10 cellular contexts compared by ENCODE assay signal in genomic region chr7:27147211-27148030, GRCh38. TPM values are rescaled to one million over a fixed set of nuclear protein-coding genes. Genes with fewer than 3 reads are reported as not detected.
DNase-seq lines count a peak whose midpoint lies in the region; ATAC-seq, FAIRE-seq and TF ChIP-seq lines count a peak whose summit lies in the region.
"Had no signal": no experiment of that assay in that cellular context is flagged by ENCODE, and none has a peak within 500 bp of the region (broad histone marks: within the 10 kb centered on the region; RNA-seq: fewer than 3 reads in every experiment).

HOXA6 (minus strand) TSS chr7:27147774; CDS start chr7:27147749, 25 bp downstream.

- TF ChIP-seq POLR2A in H54 (IDR thresholded peaks at IDR 0.05; ENCODE audit: low read depth, low read length) = no peak

- no peaks in the 10 kb centered on the region for H3K9me3 ChIP-seq in left ventricle myocardium inferior (replicated peaks)
- no peaks in the 10 kb centered on the region for H3K9me3 ChIP-seq in ascending aorta
- no peaks in the 10 kb centered on the region for H3K9me3 ChIP-seq in aorta (ENCODE audit: control insufficient read depth, low read length)

- WGBS in aorta, 2 donors = 22 to 30% methylated on average over 63 of the region's 63 CpGs

- H3K27me3 ChIP-seq in left ventricle myocardium inferior (ENCODE audit: low read depth) (peaks cover 100% of the 10 kb centered on the region), ascending aorta (no peaks in the 10 kb centered on the region), aorta (ENCODE audit: control insufficient read depth in 1 of 2, insufficient read depth in 2 of 2, low read length in 1 of 2) (no peaks in the 10 kb centered on the region)

- TF ChIP-seq CTCF in left ventricle myocardium inferior (IDR thresholded peaks at IDR 0.05; ENCODE audit: borderline replicate concordance) (no peak), ascending aorta (IDR thresholded peaks at IDR 0.05) (no peak)

- H3K4me1 ChIP-seq in left ventricle myocardium inferior = peaks cover 63% of the 10 kb centered on the region
- H3K4me1 ChIP-seq in ascending aorta = peaks cover 0 to 28% of the 10 kb centered on the region in 2 donors
- H3K4me1 ChIP-seq in aorta (ENCODE audit: control insufficient read depth in 1 of 2, insufficient read depth in 2 of 2, low read length in 2 of 2) = no peaks in the 10 kb centered on the region

- intact Hi-C loops in left ventricle myocardium inferior (cut with micrococcal nuclease) (no loop called here), Right ventricle myocardium superior (cut with DNase I) (no loop called here), ascending aorta (cut with DNase I) (no loop called here), aorta (cut with DNase I) (no loop called here)

- H3K36me3 ChIP-seq in left ventricle myocardium inferior (no peaks in the 10 kb centered on the region), ascending aorta (peaks cover 0 to 17% of the 10 kb centered on the region in 2 donors), aorta (ENCODE audit: control insufficient read depth in 1 of 2, insufficient read depth in 2 of 2, low read length in 1 of 2) (no peaks in the 10 kb centered on the region)

- FAIRE-seq in H54 (lab: Jason Lieb, UNC) = no peak

- ATAC-seq in Right ventricle myocardium superior (ENCODE audit: poor library complexity) (no peak), aorta (ENCODE audit: low FRiP score) (no peak)

- H3K27ac ChIP-seq in left ventricle myocardium inferior (replicated peaks) (peak within 1 kb of the TSS; percentile 30), ascending aorta (peak within 1 kb of the TSS; percentile 83 to 88), aorta (ENCODE audit: low read depth in 1 of 2, low read length in 2 of 2) (peak within 1 kb of the TSS; percentile 16 to 35)
- H3K27ac ChIP-seq: KMS-11 had no signal

- DNase-seq in left ventricle myocardium inferior (no peak), Right ventricle myocardium superior (no peak), ascending aorta (ENCODE audit: low spot score in 2 of 2) (peak in 1 of 2 donors; percentile 88), mesenteric fat pad (ENCODE audit: low spot score) (peak; percentile 92), aorta (peak; percentile 78 to 92), CD1c-positive myeloid dendritic cell (ENCODE audit: extremely low spot score) (no peak), H54 (ENCODE audit: insufficient read length, low spot score) (no peak)
- no peak for DNase-seq in stimulated activated CD4-positive, alpha-beta T cell treated with anti-CD3 and anti-CD28 coated beads, Interleukin-1b, Interleukin-23, amount 100 ng/mL, for 48 hours
- DNase-seq: activated naive CD4-positive, alpha-beta T cell had no signal

- H3K4me3 ChIP-seq in left ventricle myocardium inferior (peak within 1 kb of the TSS; percentile 54), ascending aorta (peak within 1 kb of the TSS; percentile 68 to 69), aorta (ENCODE audit: low read length in 2 of 2) (peak within 1 kb of the TSS; percentile 8 to 28)

RNA-seq across cellular contexts. Expression of gene HOXA6, which starts in this region (rescaled TPM):
- not detected for total RNA-seq in left ventricle myocardium inferior
- not detected for total RNA-seq in Right ventricle myocardium superior
- 15.3 TPM for total RNA-seq in ascending aorta
- 3.1 TPM for total RNA-seq in mesenteric fat pad
- 1 to 10 TPM; 6.3 to 7.6 TPM for total RNA-seq in aorta
- polyA plus RNA-seq in aorta = under 1 TPM in 1 of 2 donors, not detected in 1; 0.97 TPM

Comparison
In these comparisons a context has a peak if more than half of its experiments do, and no peak if none do; other contexts are left out.
1. DNase-seq: peak in mesenteric fat pad (single experiment) and aorta (2 of 2); none in left ventricle myocardium inferior (single experiment), Right ventricle myocardium superior (single experiment), CD1c-positive myeloid dendritic cell (single experiment), H54 (single experiment) and stimulated activated CD4-positive, alpha-beta T cell treated with anti-CD3 and anti-CD28 coated beads, Interleukin-1b, Interleukin-23, amount 100 ng/mL, for 48 hours (single experiment).
2. H3K27ac ChIP-seq: peak in every context shown above with its lines; median percentile 86 in ascending aorta; 30 in left ventricle myocardium inferior; 26 in aorta.
3. H3K4me3 ChIP-seq: peak in every context shown above with its lines; median percentile 68 in ascending aorta; 54 in left ventricle myocardium inferior; 18 in aorta.